Comparison of ENCODE assay signal across 1 cellular context in genomic region chr22:30542811-30543188, GRCh38.
TF ChIP-seq lines count a peak whose summit lies in the region.

No MANE protein-coding gene starts in this region.

TF ChIP-seq in H1, 55 proteins besides CTCF, POLR2A, EP300 and RAD21:
- no peak for TF ChIP-seq KDM5A (IDR thresholded peaks at IDR 0.05; ENCODE audit: low read length)
- no peak for TF ChIP-seq HDAC2 (IDR thresholded peaks at IDR 0.05; ENCODE audit: borderline replicate concordance in 1 of 2, low read depth in 2 of 2, low read length in 2 of 2)
- no peak for TF ChIP-seq YY1 (IDR thresholded peaks at IDR 0.05; ENCODE audit: low read depth, low read length)
- no peak for TF ChIP-seq SIRT6 (IDR thresholded peaks at IDR 0.05; ENCODE audit: low read length)
- no peak for TF ChIP-seq SRF (IDR thresholded peaks at IDR 0.05; ENCODE audit: low read depth, low read length)
- no peak for TF ChIP-seq KDM1A (IDR thresholded peaks at IDR 0.05; ENCODE audit: borderline replicate concordance, low read length)
- TF ChIP-seq MAFK (IDR thresholded peaks at IDR 0.05; ENCODE audit: low read depth, low read length), result no peak
- no peak for TF ChIP-seq KDM4A (IDR thresholded peaks at IDR 0.05; ENCODE audit: low read depth, low read length, severe bottlenecking)
